In the genomic region with DNA sequence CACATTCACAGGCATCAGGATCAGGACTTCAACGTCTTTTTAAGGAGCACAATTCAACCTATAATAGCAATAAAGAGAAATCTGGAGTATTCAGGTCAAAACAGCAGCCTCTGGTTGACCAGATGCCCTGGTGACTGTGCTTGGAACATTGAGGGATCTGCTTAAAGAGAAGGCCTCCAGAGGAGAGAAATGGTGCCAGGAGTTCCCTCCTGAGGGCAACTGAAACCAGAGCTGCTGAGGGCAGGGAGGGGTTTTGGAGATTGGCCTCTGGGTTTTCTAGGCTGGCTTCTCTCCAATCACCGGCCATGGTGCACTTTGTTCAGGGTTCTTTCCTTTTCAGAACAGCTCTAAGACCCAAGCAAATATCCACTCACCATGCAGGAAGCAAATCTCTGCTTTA, we compare ENCODE assay signal across 16 cellular contexts.
"Had no signal": no experiment of that assay in that cellular context is flagged by ENCODE, and none has a peak within 500 bp of the region (broad histone marks: within the 10 kb centered on the region; RNA-seq: fewer than 3 reads in every experiment).

No MANE protein-coding gene starts in this region.

- DNase-seq: activated B cell treated with CpG ODN at 0.5 μM for 24 hours; activated CD4-positive, alpha-beta T cell treated with anti-CD3 and anti-CD28 coated beads for 1 hour; activated CD4-positive, alpha-beta T cell treated with anti-CD3 and anti-CD28 coated beads, Interleukin-2, amount 10 ng/mL, durations not matched to agents 24 days and 14 days; activated CD4-positive, alpha-beta T cell treated with anti-CD3 and anti-CD28 coated beads, Interleukin-2, amount 50 U/mL, for 48 hours; activated CD8-positive, alpha-beta memory T cell treated with anti-CD3 and anti-CD28 coated beads, Interleukin-2, amount 10 ng/mL, durations not matched to agents 7 days and 5 days; activated effector memory CD4-positive, alpha-beta T cell treated with Interleukin-2 at 50 U/mL for 16 hours; activated naive CD4-positive, alpha-beta T cell; activated T-cell treated with anti-CD3 and anti-CD28 coated beads, Interleukin-2, amount 50 U/mL, for 24 hours; aorta; NCI-H187; NCI-H446; NCI-H524; NCI-H748 treated with DMSO at 0.1 percent for 48 hours; SIG-M5; T-helper 17 cell; T-helper 9 cell had no signal

- ATAC-seq: activated CD8-positive, alpha-beta memory T cell treated with anti-CD3 and anti-CD28 coated beads, Interleukin-2, amount 10 ng/mL, durations not matched to agents 7 days and 5 days; T-helper 17 cell had no signal
